Comparison of ENCODE assay signal across 16 cellular contexts in the genomic region with DNA sequence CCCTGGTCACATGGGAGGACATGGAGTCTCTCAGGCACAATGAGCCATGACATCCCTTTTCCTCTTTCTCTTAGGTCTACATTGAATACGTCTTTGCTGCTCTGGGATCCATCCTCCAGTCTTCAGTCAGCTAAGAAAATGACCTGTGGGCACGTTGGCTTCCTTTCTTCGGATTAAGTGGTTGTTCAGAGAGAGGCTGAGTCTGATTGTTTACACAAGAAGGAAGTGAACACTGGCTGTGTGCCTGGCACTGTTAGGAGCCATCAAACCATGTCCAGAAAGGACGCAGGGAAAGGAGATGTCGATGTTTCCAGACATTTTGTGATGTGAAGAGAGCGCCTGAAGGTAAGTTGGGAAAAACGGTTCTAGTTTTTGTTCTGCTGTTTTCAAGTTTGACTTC.
DNase-seq lines count a peak whose midpoint lies in the region; ATAC-seq, FAIRE-seq and TF ChIP-seq lines count a peak whose summit lies in the region.
"Had no signal": no experiment of that assay in that cellular context is flagged by ENCODE, and none has a peak within 500 bp of the region (broad histone marks: within the 10 kb centered on the region; RNA-seq: fewer than 3 reads in every experiment).

No MANE protein-coding gene starts in this region.

- CTCF ChIA-PET in activated CD4-positive, alpha-beta T cell treated with anti-CD3 and anti-CD28 coated beads for 36 hours (lab: Charles Lee): no interaction called here

- POLR2A ChIA-PET in activated CD4-positive, alpha-beta T cell treated with anti-CD3 and anti-CD28 coated beads for 36 hours (lab: Charles Lee): no interaction called here

- H3K27ac Mint-ChIP-seq in activated CD4-positive, alpha-beta T cell treated with anti-CD3 and anti-CD28 coated beads for 36 hours: no peak overlapping the region
- H3K27ac Mint-ChIP-seq: activated CD4-positive, alpha-beta T cell treated with anti-CD3 and anti-CD28 coated beads, Interleukin-2, amount 10 ng/mL, durations not matched to agents 24 days and 14 days; activated T-helper 2 cell treated with anti-CD3 and anti-CD28 coated beads, Interferon-gamma antibody, Interleukin-2, Interleukin-4, amounts not matched to agents 10 μg/mL and 5 μg/mL and 100 μg/mL, durations not matched to agents 14 hours and 24 hours and 36 hours; effector memory CD8-positive, alpha-beta T cell had no signal

- H3K4me3 Mint-ChIP-seq in activated CD4-positive, alpha-beta T cell treated with anti-CD3 and anti-CD28 coated beads for 36 hours: no peak overlapping the region
- H3K4me3 Mint-ChIP-seq: activated CD4-positive, alpha-beta T cell treated with anti-CD3 and anti-CD28 coated beads, Interleukin-2, amount 10 ng/mL, durations not matched to agents 24 days and 14 days; effector memory CD8-positive, alpha-beta T cell had no signal

- intact Hi-C loops in activated CD4-positive, alpha-beta T cell treated with anti-CD3 and anti-CD28 coated beads for 36 hours (cut with DNase I, micrococcal nuclease): no loop called here

- ATAC-seq in GM19035 (IDR thresholded peaks at IDR 0.05; ENCODE audit: unreplicated experiment): no peak
- ATAC-seq in activated CD4-positive, alpha-beta T cell treated with anti-CD3 and anti-CD28 coated beads for 36 hours: no peak
- ATAC-seq: effector memory CD8-positive, alpha-beta T cell had no signal

- FAIRE-seq in islet of Langerhans (lab: Jason Lieb, UNC) (peak; percentile 27), D721Med (lab: Jason Lieb, UNC) (no peak)
- FAIRE-seq: pancreas had no signal

- DNase-seq in NCI-H748 (lab: John Stamatoyannopoulos, UW; ENCODE audit: unreplicated experiment): peak; percentile 40
- no peak for DNase-seq in NCI-H748 treated with DMSO at 0.1 percent for 48 hours (lab: John Stamatoyannopoulos, UW)
- DNase-seq in astrocyte of the hippocampus (ENCODE audit: low read depth, low spot score): peak; percentile 60
- no peak for DNase-seq in D721Med (ENCODE audit: insufficient read length, low spot score)
- no peak for DNase-seq in HK-2 (ENCODE audit: unreplicated experiment)
- no peak for DNase-seq in activated CD4-positive, alpha-beta T cell treated with anti-CD3 and anti-CD28 coated beads for 36 hours
- DNase-seq: activated CD4-positive, alpha-beta T cell treated with anti-CD3 and anti-CD28 coated beads, Interleukin-2, amount 10 ng/mL, durations not matched to agents 24 days and 14 days; brain microvascular endothelial cell; effector memory CD8-positive, alpha-beta T cell; pancreas; PC-9; stimulated activated CD4-positive, alpha-beta T cell treated with anti-CD3 and anti-CD28 coated beads, Interleukin-15, amount 100 ng/mL, for 24 hours; T-helper 2 cell had no signal

- no peak for TF ChIP-seq CTCF in D721Med (IDR thresholded peaks at IDR 0.05; ENCODE audit: insufficient read depth, missing control alignments)

- H3K27me3 Mint-ChIP-seq in activated CD4-positive, alpha-beta T cell treated with anti-CD3 and anti-CD28 coated beads for 36 hours: peaks cover 3% of the 10 kb centered on the region
- H3K27me3 Mint-ChIP-seq: activated CD4-positive, alpha-beta T cell treated with anti-CD3 and anti-CD28 coated beads, Interleukin-2, amount 10 ng/mL, durations not matched to agents 24 days and 14 days had no signal

- H3K36me3 Mint-ChIP-seq in activated CD4-positive, alpha-beta T cell treated with anti-CD3 and anti-CD28 coated beads for 36 hours (ENCODE audit: low read depth): peaks cover 2% of the 10 kb centered on the region

- no peaks in the 10 kb centered on the region for H3K4me1 Mint-ChIP-seq in activated CD4-positive, alpha-beta T cell treated with anti-CD3 and anti-CD28 coated beads for 36 hours
- H3K4me1 Mint-ChIP-seq: activated CD4-positive, alpha-beta T cell treated with anti-CD3 and anti-CD28 coated beads, Interleukin-2, amount 10 ng/mL, durations not matched to agents 24 days and 14 days had no signal

- peaks cover 8% of the 10 kb centered on the region for H3K9me3 Mint-ChIP-seq in activated CD4-positive, alpha-beta T cell treated with anti-CD3 and anti-CD28 coated beads for 36 hours (ENCODE audit: low read depth)

Comparison
In these comparisons a context has a peak if more than half of its experiments do, and no peak if none do; other contexts are left out.
1. DNase-seq: peak in NCI-H748 (single experiment) and astrocyte of the hippocampus (single experiment); none in NCI-H748 treated with DMSO at 0.1 percent for 48 hours (single experiment), D721Med (single experiment), HK-2 (single experiment) and activated CD4-positive, alpha-beta T cell treated with anti-CD3 and anti-CD28 coated beads for 36 hours (single experiment).